In the genomic region with DNA sequence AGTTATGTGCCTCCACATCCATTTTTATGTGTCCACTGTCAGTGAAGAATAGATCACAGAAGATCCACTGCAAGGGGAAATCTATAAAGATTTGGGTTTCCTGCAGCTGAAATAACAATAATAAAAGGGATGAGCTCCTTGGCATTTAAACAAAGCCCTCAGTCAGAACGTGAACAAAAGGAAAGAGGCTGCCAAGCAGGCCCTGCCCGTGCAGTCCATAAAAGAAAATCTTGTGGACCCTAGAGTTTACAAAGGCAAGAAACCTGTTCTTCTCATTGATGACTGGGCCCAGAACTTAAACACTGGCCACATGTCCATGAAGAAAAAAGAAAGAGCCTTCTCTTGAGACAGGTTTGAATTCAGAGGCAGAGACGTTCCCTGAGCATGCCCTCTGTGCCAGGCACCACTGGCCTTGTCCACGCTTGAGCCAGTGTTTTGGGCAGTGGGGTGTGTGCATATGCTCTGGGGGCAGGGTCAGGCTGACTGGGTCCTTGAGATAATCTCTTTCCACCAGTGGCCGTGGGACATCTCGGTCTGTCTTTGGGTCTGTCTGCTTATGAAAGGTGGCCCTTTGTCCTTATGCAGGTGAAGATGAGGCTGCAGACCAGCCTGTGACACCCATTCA, we compare ENCODE assay signal across 1 cellular context.
TF ChIP-seq lines count a peak whose summit lies in the region.

No MANE protein-coding gene starts in this region.

TF ChIP-seq in GM23338, 12 proteins besides CTCF, POLR2A, EP300 and RAD21 (continued from another document):
- TF ChIP-seq, protein P1, sequence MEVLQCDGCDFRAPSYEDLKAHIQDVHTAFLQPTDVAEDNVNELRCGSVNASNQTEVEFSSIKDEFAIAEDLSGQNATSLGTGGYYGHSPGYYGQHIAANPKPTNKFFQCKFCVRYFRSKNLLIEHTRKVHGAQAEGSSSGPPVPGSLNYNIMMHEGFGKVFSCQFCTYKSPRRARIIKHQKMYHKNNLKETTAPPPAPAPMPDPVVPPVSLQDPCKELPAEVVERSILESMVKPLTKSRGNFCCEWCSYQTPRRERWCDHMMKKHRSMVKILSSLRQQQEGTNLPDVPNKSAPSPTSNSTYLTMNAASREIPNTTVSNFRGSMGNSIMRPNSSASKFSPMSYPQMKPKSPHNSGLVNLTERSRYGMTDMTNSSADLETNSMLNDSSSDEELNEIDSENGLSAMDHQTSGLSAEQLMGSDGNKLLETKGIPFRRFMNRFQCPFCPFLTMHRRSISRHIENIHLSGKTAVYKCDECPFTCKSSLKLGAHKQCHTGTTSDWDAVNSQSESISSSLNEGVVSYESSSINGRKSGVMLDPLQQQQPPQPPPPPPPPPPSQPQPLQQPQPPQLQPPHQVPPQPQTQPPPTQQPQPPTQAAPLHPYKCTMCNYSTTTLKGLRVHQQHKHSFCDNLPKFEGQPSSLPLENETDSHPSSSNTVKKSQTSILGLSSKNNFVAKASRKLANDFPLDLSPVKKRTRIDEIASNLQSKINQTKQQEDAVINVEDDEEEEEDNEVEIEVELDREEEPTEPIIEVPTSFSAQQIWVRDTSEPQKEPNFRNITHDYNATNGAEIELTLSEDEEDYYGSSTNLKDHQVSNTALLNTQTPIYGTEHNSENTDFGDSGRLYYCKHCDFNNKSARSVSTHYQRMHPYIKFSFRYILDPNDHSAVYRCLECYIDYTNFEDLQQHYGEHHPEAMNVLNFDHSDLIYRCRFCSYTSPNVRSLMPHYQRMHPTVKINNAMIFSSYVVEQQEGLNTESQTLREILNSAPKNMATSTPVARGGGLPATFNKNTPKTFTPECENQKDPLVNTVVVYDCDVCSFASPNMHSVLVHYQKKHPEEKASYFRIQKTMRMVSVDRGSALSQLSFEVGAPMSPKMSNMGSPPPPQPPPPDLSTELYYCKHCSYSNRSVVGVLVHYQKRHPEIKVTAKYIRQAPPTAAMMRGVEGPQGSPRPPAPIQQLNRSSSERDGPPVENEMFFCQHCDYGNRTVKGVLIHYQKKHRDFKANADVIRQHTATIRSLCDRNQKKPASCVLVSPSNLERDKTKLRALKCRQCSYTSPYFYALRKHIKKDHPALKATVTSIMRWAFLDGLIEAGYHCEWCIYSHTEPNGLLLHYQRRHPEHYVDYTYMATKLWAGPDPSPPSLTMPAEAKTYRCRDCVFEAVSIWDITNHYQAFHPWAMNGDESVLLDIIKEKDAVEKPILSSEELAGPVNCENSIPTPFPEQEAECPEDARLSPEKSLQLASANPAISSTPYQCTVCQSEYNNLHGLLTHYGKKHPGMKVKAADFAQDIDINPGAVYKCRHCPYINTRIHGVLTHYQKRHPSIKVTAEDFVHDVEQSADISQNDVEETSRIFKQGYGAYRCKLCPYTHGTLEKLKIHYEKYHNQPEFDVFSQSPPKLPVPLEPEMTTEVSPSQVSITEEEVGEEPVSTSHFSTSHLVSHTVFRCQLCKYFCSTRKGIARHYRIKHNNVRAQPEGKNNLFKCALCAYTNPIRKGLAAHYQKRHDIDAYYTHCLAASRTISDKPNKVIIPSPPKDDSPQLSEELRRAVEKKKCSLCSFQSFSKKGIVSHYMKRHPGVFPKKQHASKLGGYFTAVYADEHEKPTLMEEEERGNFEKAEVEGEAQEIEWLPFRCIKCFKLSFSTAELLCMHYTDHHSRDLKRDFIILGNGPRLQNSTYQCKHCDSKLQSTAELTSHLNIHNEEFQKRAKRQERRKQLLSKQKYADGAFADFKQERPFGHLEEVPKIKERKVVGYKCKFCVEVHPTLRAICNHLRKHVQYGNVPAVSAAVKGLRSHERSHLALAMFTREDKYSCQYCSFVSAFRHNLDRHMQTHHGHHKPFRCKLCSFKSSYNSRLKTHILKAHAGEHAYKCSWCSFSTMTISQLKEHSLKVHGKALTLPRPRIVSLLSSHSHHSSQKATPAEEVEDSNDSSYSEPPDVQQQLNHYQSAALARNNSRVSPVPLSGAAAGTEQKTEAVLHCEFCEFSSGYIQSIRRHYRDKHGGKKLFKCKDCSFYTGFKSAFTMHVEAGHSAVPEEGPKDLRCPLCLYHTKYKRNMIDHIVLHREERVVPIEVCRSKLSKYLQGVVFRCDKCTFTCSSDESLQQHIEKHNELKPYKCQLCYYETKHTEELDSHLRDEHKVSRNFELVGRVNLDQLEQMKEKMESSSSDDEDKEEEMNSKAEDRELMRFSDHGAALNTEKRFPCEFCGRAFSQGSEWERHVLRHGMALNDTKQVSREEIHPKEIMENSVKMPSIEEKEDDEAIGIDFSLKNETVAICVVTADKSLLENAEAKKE (CRISPR knock-in tag; IDR thresholded peaks at IDR 0.05) = no peak
- TF ChIP-seq CREB1 (CRISPR knock-in tag; IDR thresholded peaks at IDR 0.05; ENCODE audit: low read depth) (no peak), EZH2 (IDR thresholded peaks at IDR 0.05; ENCODE audit: low read depth, unreplicated experiment) (no peak), ZNF114 (CRISPR knock-in tag; IDR thresholded peaks at IDR 0.05) (no peak), NANOG (IDR thresholded peaks at IDR 0.05; ENCODE audit: borderline replicate concordance) (no peak), JUNB (IDR thresholded peaks at IDR 0.05; ENCODE audit: unreplicated experiment) (no peak), ZNF331 (CRISPR knock-in tag; IDR thresholded peaks at IDR 0.05; ENCODE audit: low read depth) (no peak)
